Comparison of ENCODE assay signal across 1 cellular context in genomic region chr19:28169168-28169862, GRCh38.
TF ChIP-seq lines count a peak whose summit lies in the region.

No MANE protein-coding gene starts in this region.

TF ChIP-seq in H1, 55 proteins besides CTCF, POLR2A, EP300 and RAD21:
- TF ChIP-seq MAFK (IDR thresholded peaks at IDR 0.05; ENCODE audit: low read depth, low read length) (no peak), CBX5 (IDR thresholded peaks at IDR 0.05; ENCODE audit: low read depth, low read length) (no peak), RFX5 (IDR thresholded peaks at IDR 0.05; ENCODE audit: borderline replicate concordance, low read depth, low read length) (no peak), CHD1 (IDR thresholded peaks at IDR 0.05; ENCODE audit: low read depth, low read length) (no peak), TAF7 (optimal IDR thresholded peaks at IDR 0.05; ENCODE audit: borderline replicate concordance, low read depth, low read length) (no peak), CEBPB (IDR thresholded peaks at IDR 0.05; ENCODE audit: low read depth, low read length) (0 out of 2 replicates have a peak, but pooled peaks have one; percentile 15)
